18 cellular contexts compared by ENCODE assay signal in the genomic region with DNA sequence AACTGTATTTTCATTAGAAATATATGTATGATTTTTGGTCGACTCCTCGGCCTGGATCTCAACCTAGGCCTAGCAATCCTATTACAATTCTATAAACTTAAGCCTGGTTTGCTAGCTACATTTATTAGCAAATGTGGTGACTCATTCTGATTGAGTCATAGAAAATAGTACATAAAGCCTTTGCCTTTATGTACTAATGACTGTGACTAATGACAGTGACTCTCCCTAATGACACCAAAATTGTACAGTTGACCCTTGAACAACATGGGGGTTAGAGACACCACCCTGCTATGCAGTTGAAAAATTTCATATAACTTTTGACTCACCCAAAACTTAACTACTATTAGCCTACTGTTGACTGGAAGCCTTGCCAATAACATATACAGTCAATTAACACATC.
DNase-seq lines count a peak whose midpoint lies in the region; ATAC-seq, FAIRE-seq and TF ChIP-seq lines count a peak whose summit lies in the region.
"Had no signal": no experiment of that assay in that cellular context is flagged by ENCODE, and none has a peak within 500 bp of the region (broad histone marks: within the 10 kb centered on the region; RNA-seq: fewer than 3 reads in every experiment).

No MANE protein-coding gene starts in this region.

- in situ Hi-C loops in Caki2 (cut with HindIII; ENCODE audit: low pct_unique_long_range_greater_than_20kb, low sequenced_read_pairs), result no loop called here

- peaks cover 1% of the 10 kb centered on the region for H3K36me3 ChIP-seq in bronchial epithelial cell (ENCODE audit: control insufficient read depth, insufficient read depth, low read length)
- no peaks in the 10 kb centered on the region for H3K36me3 ChIP-seq in left lung

- no peak overlapping the region for H3K27ac ChIP-seq in left lung
- H3K27ac ChIP-seq: left ventricle myocardium inferior, SK-N-MC had no signal

- H3K27me3 ChIP-seq in bronchial epithelial cell (ENCODE audit: control insufficient read depth, insufficient read depth, low read length) (no peaks in the 10 kb centered on the region), left lung (no peaks in the 10 kb centered on the region)

- H3K4me1 ChIP-seq in left lung, result no peaks in the 10 kb centered on the region
- H3K4me1 ChIP-seq: left ventricle myocardium inferior had no signal

- peak; percentile 37 for DNase-seq in Caki2 (ENCODE audit: low read depth)
- peak; percentile 92 for DNase-seq in M059J (ENCODE audit: low read depth)
- DNase-seq in bronchial epithelial cell (ENCODE audit: low read depth), result peak; percentile 97
- DNase-seq in left lung, result no peak
- no peak for DNase-seq in NCI-H446 treated with DMSO at 0.1 percent for 48 hours (lab: John Stamatoyannopoulos, UW)
- no peak for DNase-seq in omental fat pad (ENCODE audit: low spot score)
- DNase-seq in activated effector memory CD4-positive, alpha-beta T cell treated with Interleukin-2 at 50 U/mL for 16 hours, result no peak
- DNase-seq: activated CD4-positive, alpha-beta T cell treated with anti-CD3 and anti-CD28 coated beads, Interleukin-2, amount 50 U/mL, for 1 hour; DMS153; endodermal cell; left ventricle myocardium inferior; NCI-H1092; NCI-H526; nucleus accumbens; stimulated activated CD4-positive, alpha-beta T cell treated with anti-CD3 and anti-CD28 coated beads, Interleukin-4, amount 100 ng/mL, for 4 hours had no signal

- intact Hi-C loops in left lung (cut with DNase I), result no loop called here

- H3K9me3 ChIP-seq in left lung, result no peaks in the 10 kb centered on the region

- no peak for TF ChIP-seq CTCF in bronchial epithelial cell (IDR thresholded peaks at IDR 0.05; ENCODE audit: insufficient read depth, low read length, severe bottlenecking)
- TF ChIP-seq CTCF in left lung (IDR thresholded peaks at IDR 0.05), result no peak
- no peak for TF ChIP-seq CTCF in omental fat pad (IDR thresholded peaks at IDR 0.05)

- ATAC-seq in left lung, result peak; percentile 34
- ATAC-seq in GM19395 (IDR thresholded peaks at IDR 0.05; ENCODE audit: unreplicated experiment), result no peak
- ATAC-seq in omental fat pad (ENCODE audit: low FRiP score), result no peak
- ATAC-seq: activated naive CD4-positive, alpha-beta T cell treated with anti-CD3 and anti-CD28 coated beads, Interleukin-2, amount 50 U/mL, for 72 hours had no signal

- FAIRE-seq in bronchial epithelial cell (lab: Jason Lieb, UNC), result no peak

- no peak overlapping the region for H3K4me3 ChIP-seq in bronchial epithelial cell (ENCODE audit: low read depth, low read length)
- H3K4me3 ChIP-seq in left lung, result no peak overlapping the region
- H3K4me3 ChIP-seq: left ventricle myocardium inferior, SK-N-MC had no signal

Comparison
In these comparisons a context has a peak if more than half of its experiments do, and no peak if none do; other contexts are left out.
1. DNase-seq: peak in Caki2 (single experiment), M059J (single experiment) and bronchial epithelial cell (single experiment); none in left lung (0 of 2), NCI-H446 treated with DMSO at 0.1 percent for 48 hours (single experiment), omental fat pad (single experiment) and activated effector memory CD4-positive, alpha-beta T cell treated with Interleukin-2 at 50 U/mL for 16 hours (single experiment).